16 cellular contexts compared by ENCODE assay signal in genomic region chr19:31167695-31168094, GRCh38.
DNase-seq lines count a peak whose midpoint lies in the region; ATAC-seq and TF ChIP-seq lines count a peak whose summit lies in the region.
"Had no signal": no experiment of that assay in that cellular context is flagged by ENCODE, and none has a peak within 500 bp of the region (broad histone marks: within the 10 kb centered on the region; RNA-seq: fewer than 3 reads in every experiment).

No MANE protein-coding gene starts in this region.

- no peak overlapping the region for H4K5ac ChIP-seq in H9 (ENCODE audit: insufficient read length, low read depth, low read length)

- H3K4me3 ChIP-seq in mammary epithelial cell (replicated peaks in 1 of 3; ENCODE audit: insufficient read depth in 1 of 3, low read depth in 2 of 3, low read length in 3 of 3): no peak overlapping the region
- H3K4me3 ChIP-seq in breast epithelium: no peak overlapping the region
- no peak overlapping the region for H3K4me3 ChIP-seq in mucosa of descending colon
- H3K4me3 ChIP-seq: BLaER1 treated with 17β-estradiol and CSF1 and Interleukin-3, amounts not matched to agents 10 nM and 100 nM; GM12878 had no signal

- H3K23ac ChIP-seq in H9 (ENCODE audit: insufficient read length, low read depth, low read length): no peak overlapping the region

- H3K36me3 Mint-ChIP-seq in H9 (ENCODE audit: insufficient read depth in 1 of 3, low read depth in 3 of 3) (no peaks in the 10 kb centered on the region), T-helper 17 cell (ENCODE audit: low read depth) (no peaks in the 10 kb centered on the region)
- H3K36me3 Mint-ChIP-seq: CD8-positive, alpha-beta T cell had no signal

- H2AFZ ChIP-seq in mammary epithelial cell (ENCODE audit: low read depth, low read length): peak overlapping the region; percentile 57
- no peak overlapping the region for H2AFZ ChIP-seq in H9 (ENCODE audit: low read length)

- CTCF ChIA-PET in mammary epithelial cell (lab: Charles Lee; ENCODE audit: low non-redundant PET): no interaction called here

- no peak overlapping the region for H3K4ac ChIP-seq in H9 (ENCODE audit: low read depth, low read length)

- no peak for TF ChIP-seq CTCF in mammary epithelial cell (conservative IDR thresholded peaks at IDR 0.05 in 1 of 2, IDR thresholded peaks at IDR 0.05 in 1 of 2; ENCODE audit: extremely low read depth in 1 of 2, insufficient read depth in 1 of 2, low read depth in 1 of 2, low read length in 2 of 2)
- TF ChIP-seq CTCF in breast epithelium (IDR thresholded peaks at IDR 0.05): no peak
- TF ChIP-seq CTCF in H9 (conservative IDR thresholded peaks at IDR 0.05): no peak
- no peak for TF ChIP-seq CTCF in mucosa of descending colon (IDR thresholded peaks at IDR 0.05)

- H3K9ac ChIP-seq in mammary epithelial cell (ENCODE audit: insufficient read depth, low read length) (no peak overlapping the region), H9 (ENCODE audit: extremely low read depth, insufficient read length, low read length) (no peak overlapping the region)
- H3K9ac ChIP-seq: BLaER1 treated with 17β-estradiol and CSF1 and Interleukin-3, amounts not matched to agents 10 nM and 100 nM had no signal

- no peak overlapping the region for H3K18ac ChIP-seq in H9 (ENCODE audit: insufficient read length, low read depth, low read length)

- H3K79me2 ChIP-seq in mammary epithelial cell (ENCODE audit: insufficient read depth, low read length): no peaks in the 10 kb centered on the region
- H3K79me2 ChIP-seq in H9 (ENCODE audit: insufficient read depth, low read length): no peaks in the 10 kb centered on the region

- H2BK20ac ChIP-seq in H9 (ENCODE audit: low read depth, low read length, poor library complexity, severe bottlenecking): no peak overlapping the region

- BruUV-seq in mammary epithelial cell (replicated peaks; lab: Mats Ljungman, UMichigan): no TSS peak

- H2BK12ac ChIP-seq in H9 (ENCODE audit: insufficient read length, low read depth, low read length): no peak overlapping the region

- no peak overlapping the region for H4K8ac ChIP-seq in H9 (replicated peaks; ENCODE audit: insufficient read length, low read depth, low read length)

- H3K27me3 ChIP-seq in mammary epithelial cell (ENCODE audit: insufficient read depth, low read length) (no peaks in the 10 kb centered on the region), breast epithelium (no peaks in the 10 kb centered on the region), H9 (ENCODE audit: insufficient read depth, low read length) (no peaks in the 10 kb centered on the region)
- H3K27me3 ChIP-seq: BLaER1 treated with 17β-estradiol and CSF1 and Interleukin-3, amounts not matched to agents 10 nM and 100 nM had no signal

- H3K27ac Mint-ChIP-seq in H9 (no peak overlapping the region), T-helper 17 cell (no peak overlapping the region)
- H3K27ac Mint-ChIP-seq: B cell; CD8-positive, alpha-beta T cell had no signal

- H3K4me1 ChIP-seq in mammary epithelial cell (ENCODE audit: insufficient read depth, low read length) (no peaks in the 10 kb centered on the region), breast epithelium (no peaks in the 10 kb centered on the region), H9 (ENCODE audit: insufficient read depth, low read length) (no peaks in the 10 kb centered on the region; the same call in 1 of the 2 replicates), mucosa of descending colon (ENCODE audit: low read depth) (no peaks in the 10 kb centered on the region)
- H3K4me1 ChIP-seq: BLaER1 treated with 17β-estradiol and CSF1 and Interleukin-3, amounts not matched to agents 10 nM and 100 nM had no signal

- WGBS in mammary epithelial cell (ENCODE audit: low coverage, missing lambda C conversion rate): 53% methylated on average over 8 of the region's 8 CpGs
- no CpG with 5 or more reads among the region's 8 CpGs for WGBS in H9 (ENCODE audit: extremely low coverage, insufficient read length, low lambda C conversion rate)

- H3K4me3 Mint-ChIP-seq in H9 (no peak overlapping the region), T-helper 17 cell (no peak overlapping the region)
- H3K4me3 Mint-ChIP-seq: B cell; CD8-positive, alpha-beta T cell had no signal

- H3K14ac ChIP-seq in H9 (ENCODE audit: insufficient read depth, low read length): no peak overlapping the region

- no peaks in the 10 kb centered on the region for H3K23me2 ChIP-seq in H9 (ENCODE audit: insufficient read length, low read depth, low read length, poor library complexity, severe bottlenecking)

- no peak for TF ChIP-seq POLR2A in breast epithelium (IDR thresholded peaks at IDR 0.05)

- DNase-seq in mammary epithelial cell: no peak
- no peak for DNase-seq in breast epithelium (ENCODE audit: low spot score in 2 of 2)
- DNase-seq in H9: peak; percentile 4
- peak in 1 of 3 donors; percentile 34 for DNase-seq in mucosa of descending colon
- peak; percentile 16 for DNase-seq in superior temporal gyrus (ENCODE audit: extremely low spot score)
- DNase-seq in T-helper 1 cell: no peak
- no peak for DNase-seq in T-helper 17 cell
- no peak for DNase-seq in HCEC 1CT
- DNase-seq: 8988T; Calu3; CD8-positive, alpha-beta T cell; DND-41; EL had no signal

- dilution Hi-C loops in mammary epithelial cell (cut with HindIII; ENCODE audit: low sequenced_read_pairs): no loop called here

- H3K9me3 Mint-ChIP-seq in H9: no peaks in the 10 kb centered on the region
- H3K9me3 Mint-ChIP-seq: CD8-positive, alpha-beta T cell had no signal

- no peaks in the 10 kb centered on the region for H3K4me1 Mint-ChIP-seq in H9
- peaks cover 4% of the 10 kb centered on the region for H3K4me1 Mint-ChIP-seq in T-helper 17 cell
- H3K4me1 Mint-ChIP-seq: B cell had no signal

- H2BK120ac ChIP-seq in H9 (ENCODE audit: low read depth, low read length, poor library complexity, severe bottlenecking): no peak overlapping the region

- H3K27ac ChIP-seq in mammary epithelial cell (ENCODE audit: insufficient read depth, low read depth, low read length) (no peak overlapping the region), breast epithelium (no peak overlapping the region), H9 (ENCODE audit: insufficient read length, low read depth, low read length) (no peak overlapping the region)
- H3K27ac ChIP-seq: BLaER1 treated with 17β-estradiol and CSF1 and Interleukin-3, amounts not matched to agents 10 nM and 100 nM had no signal

- no peak overlapping the region for H2BK5ac ChIP-seq in H9 (ENCODE audit: insufficient read length, low read length)

- intact Hi-C loops in mammary epithelial cell (cut with micrococcal nuclease): no loop called here
- intact Hi-C loops in breast epithelium (cut with DNase I; ENCODE audit: low total_unique reads): no loop called here
- intact Hi-C loops in mucosa of descending colon (cut with DNase I, micrococcal nuclease): no loop called here

- H3K79me1 ChIP-seq in H9 (ENCODE audit: insufficient read depth, low read depth, low read length, poor library complexity, severe bottlenecking): no peaks in the 10 kb centered on the region

- H4K20me1 ChIP-seq in mammary epithelial cell (ENCODE audit: insufficient read depth, low read length): no peaks in the 10 kb centered on the region
- H4K20me1 ChIP-seq in H9 (ENCODE audit: control insufficient read depth, insufficient read depth, insufficient read length): no peaks in the 10 kb centered on the region
- H4K20me1 ChIP-seq: BLaER1 treated with 17β-estradiol and CSF1 and Interleukin-3, amounts not matched to agents 10 nM and 100 nM had no signal

- H4K91ac ChIP-seq in H9 (ENCODE audit: insufficient read length, low read depth, low read length): no peak overlapping the region

- H2AK5ac ChIP-seq in H9 (ENCODE audit: insufficient read length, low read length): no peak overlapping the region

- H3K9me3 ChIP-seq in mammary epithelial cell (replicated peaks; ENCODE audit: insufficient read depth, low read length) (no peaks in the 10 kb centered on the region), breast epithelium (no peaks in the 10 kb centered on the region), H9 (ENCODE audit: control insufficient read depth, low read depth, low read length) (no peaks in the 10 kb centered on the region), mucosa of descending colon (no peaks in the 10 kb centered on the region), T-helper 17 cell (ENCODE audit: control insufficient read depth, low read length, poor library complexity, severe bottlenecking) (no peaks in the 10 kb centered on the region)
- H3K9me3 ChIP-seq: BLaER1 treated with 17β-estradiol and CSF1 and Interleukin-3, amounts not matched to agents 10 nM and 100 nM had no signal

- no peak overlapping the region for H3K56ac ChIP-seq in H9 (ENCODE audit: insufficient read length, low read depth, low read length)

- no peak overlapping the region for H3K4me2 ChIP-seq in mammary epithelial cell (ENCODE audit: insufficient read depth, low read depth, low read length)
- no peak overlapping the region for H3K4me2 ChIP-seq in H9 (ENCODE audit: insufficient read depth, insufficient read length, low read length)
- H3K4me2 ChIP-seq: BLaER1 treated with 17β-estradiol and CSF1 and Interleukin-3, amounts not matched to agents 10 nM and 100 nM had no signal

- in situ Hi-C loops in mammary epithelial cell (cut with MboI; ENCODE audit: low sequenced_read_pairs in 2 of 2): no loop called here

- no peak overlapping the region for H3T11ph ChIP-seq in H9 (ENCODE audit: low read length)

- no peaks in the 10 kb centered on the region for H3K36me3 ChIP-seq in mammary epithelial cell (ENCODE audit: insufficient read depth, low read length)
- H3K36me3 ChIP-seq in breast epithelium: no peaks in the 10 kb centered on the region
- H3K36me3 ChIP-seq in mucosa of descending colon (ENCODE audit: low read depth): no peaks in the 10 kb centered on the region
- H3K36me3 ChIP-seq: BLaER1 treated with 17β-estradiol and CSF1 and Interleukin-3, amounts not matched to agents 10 nM and 100 nM had no signal

- H2BK15ac ChIP-seq in H9 (ENCODE audit: low read depth, low read length): no peak overlapping the region

- peaks cover 1% of the 10 kb centered on the region; the same call in 1 of the 2 replicates for H3K27me3 Mint-ChIP-seq in H9 (ENCODE audit: low read depth)
- H3K27me3 Mint-ChIP-seq in T-helper 17 cell: peaks cover 65% of the 10 kb centered on the region

- peak; percentile 56 for ATAC-seq in mucosa of descending colon
- no peak for ATAC-seq in T-helper 17 cell
- ATAC-seq: CD8-positive, alpha-beta T cell; GM12878 had no signal

Comparison
In these comparisons a context has a peak if more than half of its experiments do, and no peak if none do; other contexts are left out.
1. DNase-seq: peak in H9 (single experiment) and superior temporal gyrus (single experiment); none in mammary epithelial cell (single experiment), breast epithelium (0 of 2), T-helper 1 cell (0 of 5), T-helper 17 cell (0 of 3) and HCEC 1CT (single experiment).